Comparison of ENCODE assay signal across 9 cellular contexts in genomic region chr11:114019574-114019973, GRCh38. TPM values are rescaled to one million over a fixed set of nuclear protein-coding genes. Genes with fewer than 3 reads are reported as not detected.
"Had no signal": no experiment of that assay in that cellular context is flagged by ENCODE, and none has a peak within 500 bp of the region (broad histone marks: within the 10 kb centered on the region; RNA-seq: fewer than 3 reads in every experiment).

No MANE protein-coding gene starts in this region.

- H3K9me3 ChIP-seq: HAP-1 had no signal

- H3K36me3 ChIP-seq: HAP-1 had no signal

- H3K4me3 ChIP-seq: GM23248, HAP-1, K562 had no signal

- H3K27ac ChIP-seq: GM23248 had no signal

- H3K4me1 ChIP-seq: HAP-1 had no signal

- ATAC-seq: HCT116, K562 had no signal

- DNase-seq: GM23248, GOT3, H7, IMR-90 had no signal

RNA-seq across cellular contexts. Expression of gene ZBTB16, which starts 39.9 kb away (rescaled TPM):
- total RNA-seq: GM23248, H4, H7, HT-29, IMR-90 had no signal
- polyA plus RNA-seq: GM23248, IMR-90 had no signal

RNA-seq across cellular contexts. Expression of gene HTR3A, which starts 44.7 kb away (rescaled TPM):
- total RNA-seq: GM23248, H4, HT-29, IMR-90, K562 had no signal
- polyA plus RNA-seq: GM23248, IMR-90, K562 had no signal
